ENCODE assay signal across 20 cellular contexts in the genomic region with DNA sequence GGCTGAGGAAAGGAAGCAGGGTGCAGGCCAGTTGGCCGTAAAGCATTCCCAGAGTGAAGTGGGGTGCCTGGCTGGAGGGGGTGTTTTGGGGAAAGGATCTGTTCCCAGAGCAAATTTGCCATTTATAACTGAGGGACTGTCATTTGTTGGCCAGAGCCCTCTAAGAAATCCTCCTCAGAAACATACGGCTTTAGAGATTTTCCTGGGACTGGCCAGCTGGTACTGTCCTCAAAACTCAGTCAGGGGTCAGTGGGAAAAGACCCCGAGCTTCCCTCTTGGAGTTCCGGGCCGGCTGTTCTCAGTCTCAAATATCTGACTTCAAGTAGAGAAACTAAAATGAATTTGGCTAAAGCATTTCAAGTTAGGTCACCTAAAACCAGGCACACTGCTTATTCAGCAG.
"Had no signal": no experiment of that assay in that cellular context is flagged by ENCODE, and none has a peak within 500 bp of the region (broad histone marks: within the 10 kb centered on the region; RNA-seq: fewer than 3 reads in every experiment).

No MANE protein-coding gene starts in this region.

- H3K9me3 Mint-ChIP-seq: activated CD4-positive, alpha-beta memory T cell treated with anti-CD3 and anti-CD28 coated beads for 36 hours; activated naive CD8-positive, alpha-beta T cell treated with anti-CD3 and anti-CD28 coated beads for 36 hours; activated T-cell treated with anti-CD3 and anti-CD28 coated beads, Interleukin-2, amount 50 U/mL, for 4 hours; effector memory CD8-positive, alpha-beta T cell; memory B cell; T-cell had no signal

- H3K4me3 Mint-ChIP-seq: activated CD4-positive, alpha-beta memory T cell treated with anti-CD3 and anti-CD28 coated beads for 36 hours; activated naive CD8-positive, alpha-beta T cell treated with anti-CD3 and anti-CD28 coated beads for 36 hours; activated T-cell treated with anti-CD3 and anti-CD28 coated beads, Interleukin-2, amount 50 U/mL, for 4 hours; effector memory CD8-positive, alpha-beta T cell; memory B cell; naive B cell; T-cell had no signal

- ATAC-seq: activated T-cell treated with anti-CD3 and anti-CD28 coated beads, Interleukin-2, amount 50 U/mL, for 4 hours; effector memory CD8-positive, alpha-beta T cell; psoas muscle; stimulated activated naive CD8-positive, alpha-beta T cell treated with anti-CD3 and anti-CD28 coated beads, Interleukin-15, Interleukin-2, amounts not matched to agents 100 U/mL and 50 U/mL, for 24 hours; T-cell; upper lobe of right lung had no signal

- H3K4me1 Mint-ChIP-seq: activated naive CD8-positive, alpha-beta T cell treated with anti-CD3 and anti-CD28 coated beads for 36 hours; memory B cell; naive B cell; T-cell had no signal

- H3K9me3 ChIP-seq: breast epithelium, psoas muscle, sigmoid colon, upper lobe of right lung had no signal

- H3K27ac Mint-ChIP-seq: activated CD4-positive, alpha-beta memory T cell treated with anti-CD3 and anti-CD28 coated beads for 36 hours; activated naive CD8-positive, alpha-beta T cell treated with anti-CD3 and anti-CD28 coated beads for 36 hours; effector memory CD8-positive, alpha-beta T cell; memory B cell; naive B cell; T-cell had no signal

- DNase-seq: activated CD4-positive, alpha-beta memory T cell treated with anti-CD3 and anti-CD28 coated beads for 36 hours; activated gamma-delta T cell; activated naive CD8-positive, alpha-beta T cell treated with anti-CD3 and anti-CD28 coated beads for 36 hours; activated T-cell treated with anti-CD3 and anti-CD28 coated beads, Interleukin-2, amount 50 U/mL, for 4 hours; effector memory CD8-positive, alpha-beta T cell; left cardiac atrium; naive B cell; occipital lobe; psoas muscle; sigmoid colon; stimulated activated CD4-positive, alpha-beta T cell treated with anti-CD3 and anti-CD28 coated beads, Interleukin-4, amount 100 ng/mL, for 1 hour; stimulated activated CD8-positive, alpha-beta memory T cell treated with anti-CD3 and anti-CD28 coated beads, Interleukin-4, amount 100 ng/mL, for 48 hours; stimulated activated naive CD8-positive, alpha-beta T cell treated with anti-CD3 and anti-CD28 coated beads, Interleukin-15, Interleukin-2, amounts not matched to agents 100 U/mL and 50 U/mL, for 24 hours; T-cell; T1000; upper lobe of right lung had no signal

- H3K27me3 Mint-ChIP-seq: activated CD4-positive, alpha-beta memory T cell treated with anti-CD3 and anti-CD28 coated beads for 36 hours; activated naive CD8-positive, alpha-beta T cell treated with anti-CD3 and anti-CD28 coated beads for 36 hours; effector memory CD8-positive, alpha-beta T cell; memory B cell; naive B cell; T-cell had no signal

- H3K27ac ChIP-seq: breast epithelium, psoas muscle, SK-N-MC, upper lobe of right lung had no signal

- H3K27me3 ChIP-seq: breast epithelium, sigmoid colon, upper lobe of right lung had no signal

- H3K4me3 ChIP-seq: breast epithelium, coronary artery, psoas muscle, sigmoid colon, SK-N-MC, upper lobe of right lung had no signal

- H3K36me3 Mint-ChIP-seq: activated CD4-positive, alpha-beta memory T cell treated with anti-CD3 and anti-CD28 coated beads for 36 hours; activated naive CD8-positive, alpha-beta T cell treated with anti-CD3 and anti-CD28 coated beads for 36 hours; memory B cell; naive B cell; T-cell had no signal

- H3K4me1 ChIP-seq: breast epithelium, psoas muscle, upper lobe of right lung had no signal

- H3K36me3 ChIP-seq: breast epithelium, sigmoid colon had no signal
